In genomic region chr9:125343518-125344284, GRCh38 we compare ENCODE assay signal across 11 cellular contexts.
DNase-seq lines count a peak whose midpoint lies in the region; TF ChIP-seq lines count a peak whose summit lies in the region.
"Had no signal": no experiment of that assay in that cellular context is flagged by ENCODE, and none has a peak within 500 bp of the region (broad histone marks: within the 10 kb centered on the region; RNA-seq: fewer than 3 reads in every experiment).

No MANE protein-coding gene starts in this region.

- H4K20me1 ChIP-seq in mammary epithelial cell (ENCODE audit: insufficient read depth, low read length) = no peaks in the 10 kb centered on the region

- whole genome bisulfite sequencing in mammary epithelial cell (ENCODE audit: low coverage, missing lambda C conversion rate) = 68% methylated on average over 3 of the region's 3 CpGs

- H3K36me3 ChIP-seq in mammary epithelial cell (ENCODE audit: insufficient read depth, low read length) (peaks cover 10% of the 10 kb centered on the region), Peyer's patch (peaks cover 0 to 55% (median 0%) of the 10 kb centered on the region in 3 donors)

- BruUV-seq in mammary epithelial cell (replicated peaks; lab: Mats Ljungman, UMichigan) = no TSS peak

- H3K27me3 ChIP-seq in mammary epithelial cell (ENCODE audit: insufficient read depth, low read length) = no peaks in the 10 kb centered on the region
- H3K27me3 ChIP-seq in Peyer's patch = no peaks in the 10 kb centered on the region

- H3K9me3 ChIP-seq in mammary epithelial cell (replicated peaks; ENCODE audit: insufficient read depth, low read length) (no peaks in the 10 kb centered on the region), Peyer's patch (no peaks in the 10 kb centered on the region)

- no peak overlapping the region for H3K4me3 Mint-ChIP-seq in nephron progenitor cell

- H3K4me1 Mint-ChIP-seq in nephron progenitor cell = no peaks in the 10 kb centered on the region

- DNase-seq in AG20443 (ENCODE audit: low spot score) = peak; percentile 9
- peak; percentile 66 for DNase-seq in NCI-H1417 treated with DMSO at 0.1 percent for 48 hours (lab: John Stamatoyannopoulos, UW)
- peak; percentile 37 for DNase-seq in mammary epithelial cell
- peak; percentile 85 for DNase-seq in iris pigment epithelial cell (ENCODE audit: low read depth)
- no peak for DNase-seq in hypothalamus (lab: John Stamatoyannopoulos, UW)
- no peak for DNase-seq in nephron progenitor cell
- DNase-seq in activated CD4-positive, alpha-beta T cell treated with anti-CD3 and anti-CD28 coated beads, Interleukin-2, amount 50 U/mL, for 48 hours = no peak
- no peak for DNase-seq in Peyer's patch
- DNase-seq: activated CD4-positive, alpha-beta T cell treated with anti-CD3 and anti-CD28 coated beads for 4 hours; trophoblast cell had no signal

- H3K36me3 Mint-ChIP-seq in nephron progenitor cell (ENCODE audit: low read depth) = peaks cover 49% of the 10 kb centered on the region

- H3K4me2 ChIP-seq in mammary epithelial cell (ENCODE audit: insufficient read depth, low read depth, low read length) = no peak overlapping the region

- no peaks in the 10 kb centered on the region for H3K9me3 Mint-ChIP-seq in nephron progenitor cell

- H3K27ac ChIP-seq in mammary epithelial cell (ENCODE audit: insufficient read depth, low read depth, low read length) (no peak overlapping the region), Peyer's patch (no peak overlapping the region)

- intact Hi-C loops in mammary epithelial cell (cut with micrococcal nuclease) = no loop called here

- no peak overlapping the region for H3K27ac Mint-ChIP-seq in nephron progenitor cell
- H3K27ac Mint-ChIP-seq: progenitor cell of endocrine pancreas had no signal

- peaks cover 5% of the 10 kb centered on the region for H3K4me1 ChIP-seq in mammary epithelial cell (ENCODE audit: insufficient read depth, low read length)
- no peaks in the 10 kb centered on the region for H3K4me1 ChIP-seq in Peyer's patch

- dilution Hi-C loops in mammary epithelial cell (cut with HindIII; ENCODE audit: low sequenced_read_pairs) = no loop called here

- no peak for TF ChIP-seq CTCF in mammary epithelial cell (conservative IDR thresholded peaks at IDR 0.05 in 1 of 2, IDR thresholded peaks at IDR 0.05 in 1 of 2; ENCODE audit: extremely low read depth in 1 of 2, insufficient read depth in 1 of 2, low read depth in 1 of 2, low read length in 2 of 2)
- no peak for TF ChIP-seq CTCF in nephron progenitor cell (IDR thresholded peaks at IDR 0.05)
- no peak for TF ChIP-seq CTCF in Peyer's patch (IDR thresholded peaks at IDR 0.05)

- H3K27me3 Mint-ChIP-seq in nephron progenitor cell (ENCODE audit: low read depth, poor library complexity) = no peaks in the 10 kb centered on the region
- H3K27me3 Mint-ChIP-seq: progenitor cell of endocrine pancreas had no signal

- H3K79me2 ChIP-seq in mammary epithelial cell (ENCODE audit: insufficient read depth, low read length) = no peaks in the 10 kb centered on the region

- H3K4me3 ChIP-seq in mammary epithelial cell (replicated peaks in 1 of 3; ENCODE audit: insufficient read depth in 1 of 3, low read depth in 2 of 3, low read length in 3 of 3) (no peak overlapping the region), Peyer's patch (no peak overlapping the region)

- no peak overlapping the region for H3K9ac ChIP-seq in mammary epithelial cell (ENCODE audit: insufficient read depth, low read length)

- in situ Hi-C loops in mammary epithelial cell (cut with MboI; ENCODE audit: low sequenced_read_pairs in 2 of 2) = no loop called here

- no peak overlapping the region for H2AFZ ChIP-seq in mammary epithelial cell (ENCODE audit: low read depth, low read length)

- CTCF ChIA-PET in mammary epithelial cell (lab: Charles Lee; ENCODE audit: low non-redundant PET) = no interaction called here

- no peak for TF ChIP-seq POLR2A in Peyer's patch (IDR thresholded peaks at IDR 0.05)

Comparison
In these comparisons a context has a peak if more than half of its experiments do, and no peak if none do; other contexts are left out.
1. DNase-seq: peak in AG20443 (single experiment), NCI-H1417 treated with DMSO at 0.1 percent for 48 hours (single experiment), mammary epithelial cell (single experiment) and iris pigment epithelial cell (single experiment); none in hypothalamus (0 of 51), nephron progenitor cell (single experiment), activated CD4-positive, alpha-beta T cell treated with anti-CD3 and anti-CD28 coated beads, Interleukin-2, amount 50 U/mL, for 48 hours (0 of 2) and Peyer's patch (0 of 3).